ENCODE assay signal across 17 cellular contexts in genomic region chr9:15244001-15244441, GRCh38.
DNase-seq lines count a peak whose midpoint lies in the region; TF ChIP-seq lines count a peak whose summit lies in the region.
"Had no signal": no experiment of that assay in that cellular context is flagged by ENCODE, and none has a peak within 500 bp of the region (broad histone marks: within the 10 kb centered on the region; RNA-seq: fewer than 3 reads in every experiment).

No MANE protein-coding gene starts in this region.

- H2AFZ ChIP-seq in osteoblast (ENCODE audit: low read length), result no peak overlapping the region

- H3K4me3 ChIP-seq in osteoblast (ENCODE audit: insufficient read depth, low read length) (no peak overlapping the region), HAP-1 (no peak overlapping the region)
- H3K4me3 ChIP-seq: colonic mucosa, sigmoid colon had no signal

- peak overlapping the region; percentile 51 for H3K4me2 ChIP-seq in osteoblast (ENCODE audit: insufficient read depth, low read length)

- H3K4me1 ChIP-seq in osteoblast (ENCODE audit: insufficient read depth, low read length) (peaks cover 70% of the 10 kb centered on the region), HAP-1 (no peaks in the 10 kb centered on the region; the same call in 1 of the 2 replicates)
- H3K4me1 ChIP-seq: colonic mucosa had no signal

- H3K36me3 ChIP-seq in osteoblast (ENCODE audit: insufficient read depth, low read length) (no peaks in the 10 kb centered on the region), HAP-1 (replicated peaks) (no peaks in the 10 kb centered on the region)
- H3K36me3 ChIP-seq: colonic mucosa, sigmoid colon had no signal

- H3K79me2 ChIP-seq in osteoblast (ENCODE audit: insufficient read depth, low read length), result peaks cover 7% of the 10 kb centered on the region

- peak overlapping the region; percentile 70 for H3K27ac ChIP-seq in osteoblast (ENCODE audit: low read depth, low read length)
- H3K27ac ChIP-seq: colonic mucosa, foreskin keratinocyte had no signal

- no peak for TF ChIP-seq CTCF in osteoblast (IDR thresholded peaks at IDR 0.05; ENCODE audit: extremely low read depth, low read depth, low read length)

- DNase-seq in AG08396 (ENCODE audit: low spot score), result peak; percentile 31
- DNase-seq in amniotic stem cell (lab: John Stamatoyannopoulos, UW), result peak; percentile 65
- DNase-seq in fibroblast of peridontal ligament (ENCODE audit: extremely low read depth), result peak; percentile 95
- DNase-seq in osteoblast (ENCODE audit: insufficient read length, low spot score, missing footprints), result no peak
- no peak for DNase-seq in HAP-1 (ENCODE audit: low spot score in 2 of 2)
- no peak for DNase-seq in SHP77 (lab: John Stamatoyannopoulos, UW)
- no peak for DNase-seq in activated CD4-positive, alpha-beta T cell treated with anti-CD3 and anti-CD28 coated beads for 1 hour
- no peak for DNase-seq in hippocampal formation (lab: John Stamatoyannopoulos, UW)
- DNase-seq: ACHN; activated CD4-positive, CD25-positive, alpha-beta regulatory T cell treated with anti-CD3 and anti-CD28 coated beads, Interleukin-2, amount 50 U/mL, for 72 hours; colonic mucosa; foreskin keratinocyte; naive B cell; NCI-H1930; NCI-H69; sigmoid colon; stimulated activated naive B cell treated with anti-CD40 and anti-IgM and Interleukin-4, amounts not matched to agents 10 μg/mL and 1 μg/mL and 100 μg/mL, for 72 hours had no signal

- in situ Hi-C loops in HAP-1 (cut with MboI; ENCODE audit: low sequenced_read_pairs), result no loop called here

- H3K9me3 ChIP-seq in osteoblast (ENCODE audit: low read depth, low read length), result no peaks in the 10 kb centered on the region
- H3K9me3 ChIP-seq in HAP-1, result no peaks in the 10 kb centered on the region
- H3K9me3 ChIP-seq: colonic mucosa, sigmoid colon had no signal

- H3K27me3 ChIP-seq in osteoblast (ENCODE audit: insufficient read depth, low read length) (no peaks in the 10 kb centered on the region), HAP-1 (ENCODE audit: low read depth) (no peaks in the 10 kb centered on the region)
- H3K27me3 ChIP-seq: colonic mucosa, foreskin keratinocyte, sigmoid colon had no signal

- no peaks in the 10 kb centered on the region for H4K20me1 ChIP-seq in osteoblast (ENCODE audit: insufficient read depth, low read length)

Comparison
In these comparisons a context has a peak if more than half of its experiments do, and no peak if none do; other contexts are left out.
1. DNase-seq: peak in AG08396 (single experiment), amniotic stem cell (single experiment) and fibroblast of peridontal ligament (single experiment); none in osteoblast (single experiment), HAP-1 (0 of 2), SHP77 (0 of 2), activated CD4-positive, alpha-beta T cell treated with anti-CD3 and anti-CD28 coated beads for 1 hour (single experiment) and hippocampal formation (0 of 2).